Comparison of ENCODE assay signal across 8 cellular contexts in genomic region chr9:101398930-101399640, GRCh38. TPM values are rescaled to one million over a fixed set of nuclear protein-coding genes. Genes with fewer than 3 reads are reported as not detected.
DNase-seq lines count a peak whose midpoint lies in the region; ATAC-seq, FAIRE-seq and TF ChIP-seq lines count a peak whose summit lies in the region.

No MANE protein-coding gene starts in this region.

- H2AFZ ChIP-seq in KMS-11 (ENCODE audit: low read depth) = peak overlapping the region; percentile 43; the same call in 1 of the 2 replicates
- H2AFZ ChIP-seq in K562 (ENCODE audit: low read depth, low read length) = peak overlapping the region; percentile 66

- ATAC-seq in K562 (peak; percentile 30), HG03139 (IDR thresholded peaks at IDR 0.05; ENCODE audit: unreplicated experiment) (no peak)
- ATAC-seq in stimulated activated effector memory CD8-positive, alpha-beta T cell treated with anti-CD3 and anti-CD28 coated beads, Interleukin-12 subunit alpha, Interleukin-12 subunit beta, amount 100 ng/mL, for 72 hours = no peak

- H3K79me2 ChIP-seq in KMS-11 (ENCODE audit: insufficient read depth, low read depth) (peaks cover 72% of the 10 kb centered on the region), K562 (ENCODE audit: control insufficient read depth, insufficient read depth, low read length) (peaks cover 71% of the 10 kb centered on the region)

- peaks cover 24% of the 10 kb centered on the region; the same call in 1 of the 2 replicates for H3K9me3 ChIP-seq in K562 (replicated peaks; ENCODE audit: control insufficient read depth, insufficient read depth, low read depth, low read length)

- peak; percentile 17 for DNase-seq in NCI-H2196 (lab: John Stamatoyannopoulos, UW; ENCODE audit: unreplicated experiment)
- no peak for DNase-seq in NCI-H2196 treated with DMSO at 0.1 percent for 48 hours (lab: John Stamatoyannopoulos, UW; ENCODE audit: unreplicated experiment)
- DNase-seq in K562 (ENCODE audit: extremely low read depth in 1 of 4, low spot score in 3 of 4) = peak in 3 of 4 experiments; percentile 30 to 43 (median 43)
- peak; percentile 16 for DNase-seq in kidney tubule cell (ENCODE audit: low spot score)
- DNase-seq in stimulated activated effector memory CD8-positive, alpha-beta T cell treated with anti-CD3 and anti-CD28 coated beads, Interleukin-12 subunit alpha, Interleukin-12 subunit beta, amount 100 ng/mL, for 72 hours (ENCODE audit: low spot score in 2 of 2) = no peak
- DNase-seq in cerebellar nuclear complex (lab: John Stamatoyannopoulos, UW) = no peak

- H3K4me1 ChIP-seq in KMS-11 (ENCODE audit: low read depth, poor library complexity, severe bottlenecking) (peaks cover 37% of the 10 kb centered on the region), K562 (replicated peaks in 1 of 2; ENCODE audit: control insufficient read depth in 2 of 2, insufficient read depth in 2 of 2, low read length in 2 of 2) (peaks cover 11 to 17% of the 10 kb centered on the region in 2 experiments; a peak in 3 of 5 replicates)

- H3K9me1 ChIP-seq in K562 (ENCODE audit: control insufficient read depth, insufficient read depth, low read length) = no peaks in the 10 kb centered on the region

- peak overlapping the region; percentile 96 for H3K27ac Mint-ChIP-seq in stimulated activated effector memory CD8-positive, alpha-beta T cell treated with anti-CD3 and anti-CD28 coated beads, Interleukin-12 subunit alpha, Interleukin-12 subunit beta, amount 100 ng/mL, for 72 hours

- no peak for TF ChIP-seq RAD21 in K562 (CRISPR knock-in tag; conservative IDR thresholded peaks at IDR 0.05 in 1 of 2, IDR thresholded peaks at IDR 0.05 in 1 of 2)

- BruUV-seq in K562 (replicated peaks; lab: Mats Ljungman, UMichigan) = no TSS peak

- 0% methylated on average over 20 of the region's 28 CpGs for WGBS in K562 (ENCODE audit: insufficient coverage, low coverage, missing lambda C conversion rate)

- peaks cover 7% of the 10 kb centered on the region for H3K36me3 ChIP-seq in KMS-11 (ENCODE audit: insufficient read depth)
- peaks cover 71% of the 10 kb centered on the region for H3K36me3 ChIP-seq in K562 (ENCODE audit: control insufficient read depth, insufficient read depth, low read length)

- H3K4me3 ChIP-seq in KMS-11 (IDR thresholded peaks at IDR 0.05; ENCODE audit: insufficient read depth, low read depth, low read length) = peak overlapping the region; percentile 69
- peak overlapping the region; percentile 79 for H3K4me3 ChIP-seq in K562

- TF ChIP-seq EP300 in K562 (IDR thresholded peaks at IDR 0.05; ENCODE audit: low read length) = no peak

- TF ChIP-seq CTCF in KMS-11 (conservative IDR thresholded peaks at IDR 0.05; ENCODE audit: low read depth, low read length) (no peak), K562 (IDR thresholded peaks at IDR 0.05 in 2 of 3, conservative IDR thresholded peaks at IDR 0.05 in 1 of 3; ENCODE audit: insufficient read depth in 2 of 3, low read depth in 1 of 3, low read length in 3 of 3) (no peak)

- H4K20me1 ChIP-seq in KMS-11 (ENCODE audit: insufficient read depth) (no peaks in the 10 kb centered on the region), K562 (replicated peaks; ENCODE audit: control insufficient read depth, insufficient read depth, low read length) (no peaks in the 10 kb centered on the region)

- in situ Hi-C loops in K562 (cut with MboI) = no loop called here

- peak overlapping the region; percentile 44 for H3K27ac ChIP-seq in KMS-11
- peak overlapping the region; percentile 83 for H3K27ac ChIP-seq in K562 (ENCODE audit: extremely low read depth, low read depth, low read length)

- POLR2A ChIA-PET in K562 (lab: Yijun Ruan, JAX) = interaction anchor here (0.6 to 1.9 kb wide), 11 partner anchors 10 to 778 kb away, joined by 3 to 13 read pairs (median 4); partner anchors contain the start of gene RNF20

- TF ChIP-seq POLR2A in K562 (conservative IDR thresholded peaks at IDR 0.05) = no peak

- intact Hi-C loops in K562 (cut with micrococcal nuclease) = loop anchor here (2.0 to 10.0 kb wide), 3 partner anchors 48 to 684 kb away; partner anchors contain the start of gene RNF20

- peak overlapping the region; percentile 92 for H3K9ac ChIP-seq in KMS-11
- peak overlapping the region; percentile 81 to 97 for H3K9ac ChIP-seq in K562 (ENCODE audit: insufficient read depth in 1 of 2, low read depth in 2 of 2, low read length in 2 of 2)

- no peak for FAIRE-seq in K562 (lab: Jason Lieb, UNC)

- peak overlapping the region; percentile 81 for H3K4me2 ChIP-seq in KMS-11
- peak overlapping the region; percentile 88 for H3K4me2 ChIP-seq in K562 (ENCODE audit: insufficient read depth, low read length)

- H3K4me3 Mint-ChIP-seq in stimulated activated effector memory CD8-positive, alpha-beta T cell treated with anti-CD3 and anti-CD28 coated beads, Interleukin-12 subunit alpha, Interleukin-12 subunit beta, amount 100 ng/mL, for 72 hours = peak overlapping the region; percentile 89

- H3K9me3 Mint-ChIP-seq in stimulated activated effector memory CD8-positive, alpha-beta T cell treated with anti-CD3 and anti-CD28 coated beads, Interleukin-12 subunit alpha, Interleukin-12 subunit beta, amount 100 ng/mL, for 72 hours = peaks cover 3% of the 10 kb centered on the region

- H3K27me3 ChIP-seq in KMS-11 (ENCODE audit: insufficient read depth, low read depth) (no peaks in the 10 kb centered on the region), K562 (ENCODE audit: control insufficient read depth in 2 of 2, insufficient read depth in 2 of 2, low read length in 2 of 2) (no peaks in the 10 kb centered on the region)

- H3K36me3 Mint-ChIP-seq in stimulated activated effector memory CD8-positive, alpha-beta T cell treated with anti-CD3 and anti-CD28 coated beads, Interleukin-12 subunit alpha, Interleukin-12 subunit beta, amount 100 ng/mL, for 72 hours = peaks cover 74% of the 10 kb centered on the region

- H3K4me1 Mint-ChIP-seq in stimulated activated effector memory CD8-positive, alpha-beta T cell treated with anti-CD3 and anti-CD28 coated beads, Interleukin-12 subunit alpha, Interleukin-12 subunit beta, amount 100 ng/mL, for 72 hours = peaks cover 67% of the 10 kb centered on the region

- CTCF ChIA-PET in K562 (lab: Yijun Ruan, JAX; ENCODE audit: low intra/inter-chr PET ratio) = no interaction called here

RNA-seq across cellular contexts. Expression of gene ZNF189, which starts 0.4 kb away (rescaled TPM):
- total RNA-seq in K562 (2011; cell fraction: chromatin; rRNA removed; ENCODE audit: low replicate concordance) = 6.8 and 22.2 TPM in 2 replicates
- total RNA-seq in K562 (2011; cell fraction: nucleolus; rRNA removed) = 4.7 and 6.1 TPM in 2 replicates
- 7.3 and 9.5 TPM in 2 replicates for total RNA-seq in K562 (2011; cell fraction: nucleoplasm; rRNA removed)
- total RNA-seq in K562 (2014; rRNA removed) (6.1 and 6.3 TPM in 2 replicates), K562 (2014; rRNA removed; fragmentation: Illumina TruSeq; extraction: Trizol) (12.8 and 13.7 TPM in 2 replicates), K562 (2015; rRNA removed; fragmentation: Illumina TruSeq; extraction: Trizol) (15.3 and 15.6 TPM in 2 replicates), K562 (2021) (7.4 and 8.5 TPM in 2 replicates)
- polyA plus RNA-seq in K562 (2011; rRNA removed) (4.7 and 6.0 TPM in 2 replicates), K562 (2014; fragmentation: Illumina TruSeq; extraction: Trizol) (9.0 and 10.7 TPM in 2 replicates), K562 (2014; fragmentation: Nextera tagmentation; extraction: Ambion mirVana) (1 to 10 TPM; 2.4 to 3.5 TPM), K562 (2014; rRNA removed) (6.4 TPM in 2 replicates)
- polyA plus RNA-seq in K562 (2011; cell fraction: cytosol; rRNA removed) = 0.76 and 2.4 TPM in 2 replicates
- 5.0 and 5.7 TPM in 2 replicates for polyA plus RNA-seq in K562 (2011; cell fraction: nucleus; rRNA removed)
- 5.9 and 7.2 TPM in 2 replicates for polyA plus RNA-seq in K562 (2012)
- polyA minus RNA-seq in K562 (2011; rRNA and poly(A)+ RNA removed) = 10.9 and 16.2 TPM in 2 replicates
- 2.3 and 3.6 TPM in 2 replicates for polyA minus RNA-seq in K562 (2011; cell fraction: cytosol; rRNA and poly(A)+ RNA removed)
- polyA minus RNA-seq in K562 (2011; cell fraction: nucleus; rRNA and poly(A)+ RNA removed) = 9.2 and 19.4 TPM in 2 replicates

RNA-seq across cellular contexts. Expression of gene MRPL50, which starts 0.7 kb away (rescaled TPM):
- 5.5 and 17.9 TPM in 2 replicates for total RNA-seq in K562 (2011; cell fraction: chromatin; rRNA removed; ENCODE audit: low replicate concordance)
- total RNA-seq in K562 (2011; cell fraction: nucleolus; rRNA removed) = 3.6 and 3.8 TPM in 2 replicates
- 13.2 and 25.3 TPM in 2 replicates for total RNA-seq in K562 (2011; cell fraction: nucleoplasm; rRNA removed)
- total RNA-seq in K562 (2014; rRNA removed) (17.5 and 21.8 TPM in 2 replicates), K562 (2014; rRNA removed; fragmentation: Illumina TruSeq; extraction: Trizol) (37.5 and 42.5 TPM in 2 replicates), K562 (2015; rRNA removed; fragmentation: Illumina TruSeq; extraction: Trizol) (34.0 and 37.4 TPM in 2 replicates), K562 (2021) (19.7 and 21.9 TPM in 2 replicates)
- polyA plus RNA-seq in K562 (2011; rRNA removed) (34.4 and 46.7 TPM in 2 replicates), K562 (2014; fragmentation: Illumina TruSeq; extraction: Trizol) (31.9 and 36.9 TPM in 2 replicates), K562 (2014; fragmentation: Nextera tagmentation; extraction: Ambion mirVana) (100 to 1,000 TPM in 1 of 2 experiments, 10 to 100 TPM in 1; 80.1 to 107 TPM), K562 (2014; rRNA removed) (20.4 and 26.8 TPM in 2 replicates)
- polyA plus RNA-seq in K562 (2011; cell fraction: cytosol; rRNA removed) = 7.0 and 16.5 TPM in 2 replicates
- polyA plus RNA-seq in K562 (2011; cell fraction: nucleus; rRNA removed) = 13.0 and 22.6 TPM in 2 replicates
- 10.1 and 18.7 TPM in 2 replicates for polyA plus RNA-seq in K562 (2012)
- 11.0 and 14.4 TPM in 2 replicates for polyA minus RNA-seq in K562 (2011; rRNA and poly(A)+ RNA removed)
- polyA minus RNA-seq in K562 (2011; cell fraction: cytosol; rRNA and poly(A)+ RNA removed) = 3.0 and 3.5 TPM in 2 replicates
- polyA minus RNA-seq in K562 (2011; cell fraction: nucleus; rRNA and poly(A)+ RNA removed) = 9.3 and 20.3 TPM in 2 replicates

RNA-seq across cellular contexts. Expression of gene BAAT, which starts 14.3 kb away (rescaled TPM):
- 0.32 and 0.49 TPM in 2 replicates for total RNA-seq in K562 (2011; cell fraction: chromatin; rRNA removed; ENCODE audit: low replicate concordance)
- total RNA-seq in K562 (2011; cell fraction: nucleolus; rRNA removed) = 0.17 and 0.39 TPM in 2 replicates
- total RNA-seq in K562 (2011; cell fraction: nucleoplasm; rRNA removed) = 0.22 and 0.46 TPM in 2 replicates
- total RNA-seq in K562 (2014; rRNA removed) = 0.24 and 0.32 TPM in 2 replicates
- 0.26 and 0.40 TPM in 2 replicates for total RNA-seq in K562 (2014; rRNA removed; fragmentation: Illumina TruSeq; extraction: Trizol)
- 0.25 and 0.26 TPM in 2 replicates for total RNA-seq in K562 (2015; rRNA removed; fragmentation: Illumina TruSeq; extraction: Trizol)
- total RNA-seq in K562 (2021) = 0.27 and 0.36 TPM in 2 replicates
- 0.17 and 0.23 TPM in 2 replicates for polyA plus RNA-seq in K562 (2011; rRNA removed)
- polyA plus RNA-seq in K562 (2011; cell fraction: cytosol; rRNA removed) = 0.04 and 0.22 TPM in 2 replicates
- 0.28 and 0.67 TPM in 2 replicates for polyA plus RNA-seq in K562 (2011; cell fraction: nucleus; rRNA removed)
- 0.15 and 0.16 TPM in 2 replicates for polyA plus RNA-seq in K562 (2012)
- 0.25 and 0.33 TPM in 2 replicates for polyA plus RNA-seq in K562 (2014; fragmentation: Illumina TruSeq; extraction: Trizol)
- polyA plus RNA-seq in K562 (2014; fragmentation: Nextera tagmentation; extraction: Ambion mirVana) = under 1 TPM; 0.53 to 0.76 TPM
- 0.28 and 0.88 TPM in 2 replicates for polyA plus RNA-seq in K562 (2014; rRNA removed)
- polyA minus RNA-seq in K562 (2011; rRNA and poly(A)+ RNA removed) = 0.14 and 0.15 TPM in 2 replicates
- not detected in 2 replicates for polyA minus RNA-seq in K562 (2011; cell fraction: cytosol; rRNA and poly(A)+ RNA removed)
- polyA minus RNA-seq in K562 (2011; cell fraction: nucleus; rRNA and poly(A)+ RNA removed) = 0.13 and 0.22 TPM in 2 replicates

RNA-seq across cellular contexts. Expression of gene ALDOB, which starts 36.5 kb away (rescaled TPM):
- total RNA-seq in K562 (2011; cell fraction: chromatin; rRNA removed; ENCODE audit: low replicate concordance) = not detected in 2 replicates
- total RNA-seq in K562 (2011; cell fraction: nucleolus; rRNA removed) = not detected in 2 replicates
- not detected in 2 replicates for total RNA-seq in K562 (2011; cell fraction: nucleoplasm; rRNA removed)
- total RNA-seq in K562 (2014; rRNA removed) (not detected in 2 replicates), K562 (2014; rRNA removed; fragmentation: Illumina TruSeq; extraction: Trizol) (not detected in 2 replicates), K562 (2015; rRNA removed; fragmentation: Illumina TruSeq; extraction: Trizol) (not detected in 2 replicates), K562 (2021) (0.78 and 0.80 TPM in 2 replicates)
- polyA plus RNA-seq in K562 (2011; rRNA removed) (not detected in 2 replicates), K562 (2014; fragmentation: Illumina TruSeq; extraction: Trizol) (not detected in 2 replicates), K562 (2014; fragmentation: Nextera tagmentation; extraction: Ambion mirVana) (not detected), K562 (2014; rRNA removed) (not detected in 2 replicates)
- polyA plus RNA-seq in K562 (2011; cell fraction: cytosol; rRNA removed) = not detected in 2 replicates
- polyA plus RNA-seq in K562 (2011; cell fraction: nucleus; rRNA removed) = 0.10 TPM in 1 of 2 replicates, not detected in the other
- 0.06 TPM in 1 of 2 replicates, not detected in the other for polyA plus RNA-seq in K562 (2012)
- polyA minus RNA-seq in K562 (2011; rRNA and poly(A)+ RNA removed) = not detected in 2 replicates
- not detected in 2 replicates for polyA minus RNA-seq in K562 (2011; cell fraction: cytosol; rRNA and poly(A)+ RNA removed)
- not detected in 2 replicates for polyA minus RNA-seq in K562 (2011; cell fraction: nucleus; rRNA and poly(A)+ RNA removed)

Comparison
In these comparisons a context has a peak if more than half of its experiments do, and no peak if none do; other contexts are left out.
1. DNase-seq: peak in NCI-H2196 (single experiment), K562 (3 of 4) and kidney tubule cell (single experiment); none in NCI-H2196 treated with DMSO at 0.1 percent for 48 hours (single experiment), stimulated activated effector memory CD8-positive, alpha-beta T cell treated with anti-CD3 and anti-CD28 coated beads, Interleukin-12 subunit alpha, Interleukin-12 subunit beta, amount 100 ng/mL, for 72 hours (0 of 2) and cerebellar nuclear complex (0 of 2).